13 cellular contexts compared by ENCODE assay signal in the genomic region with DNA sequence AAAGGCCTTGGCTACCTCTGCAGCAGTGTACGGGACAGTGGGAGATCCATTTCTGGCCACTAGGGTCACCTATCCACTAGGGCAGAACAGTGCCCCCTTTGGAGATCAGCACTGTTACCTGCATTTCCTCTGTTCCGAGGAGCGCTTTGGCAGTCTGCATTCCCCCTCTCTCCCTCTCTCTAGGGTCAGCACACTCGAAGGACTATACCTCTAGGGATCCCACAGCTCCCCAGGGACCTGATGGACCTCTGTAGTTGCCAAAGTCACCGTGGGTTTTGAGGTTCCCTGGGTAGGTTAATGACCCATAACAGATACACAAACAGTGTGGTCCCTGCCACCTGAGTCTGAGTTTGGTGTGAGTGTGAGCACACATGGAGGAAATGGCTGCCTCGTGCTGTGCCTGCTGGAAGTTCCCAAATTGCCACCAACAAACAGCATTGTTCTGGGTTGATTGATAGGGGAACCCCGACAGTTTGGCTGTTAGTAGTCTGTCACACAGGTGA.
DNase-seq lines count a peak whose midpoint lies in the region; ATAC-seq and TF ChIP-seq lines count a peak whose summit lies in the region.
"Had no signal": no experiment of that assay in that cellular context is flagged by ENCODE, and none has a peak within 500 bp of the region (broad histone marks: within the 10 kb centered on the region; RNA-seq: fewer than 3 reads in every experiment).

No MANE protein-coding gene starts in this region.

- BruUV-seq in A673 (replicated peaks; lab: Mats Ljungman, UMichigan): no TSS peak

- peak; percentile 26; the same call in 1 of the 2 replicates for TF ChIP-seq CTCF in A673 (conservative IDR thresholded peaks at IDR 0.05; ENCODE audit: low read depth, low read length)

- no peak overlapping the region for H3K4me3 ChIP-seq in A673 (ENCODE audit: low read depth, low read length, poor library complexity, severe bottlenecking)
- H3K4me3 ChIP-seq: tibial artery had no signal

- CTCF ChIA-PET in A673 (lab: Charles Lee): no interaction called here

- intact Hi-C loops in A673 (cut with micrococcal nuclease; ENCODE audit: unreplicated experiment): no loop called here

- DNase-seq in A673 (ENCODE audit: low spot score) (peak; percentile 11), NCI-H510A treated with DMSO at 0.1 percent for 48 hours (lab: John Stamatoyannopoulos, UW) (no peak), activated gamma-delta T cell treated with Interleukin-2 at 50 U/mL for 16 hours (no peak), GM19240 (ENCODE audit: insufficient read length, low spot score) (no peak)
- DNase-seq: activated CD4-positive, alpha-beta T cell treated with anti-CD3 and anti-CD28 coated beads for 36 hours; AML-193; KBM-7; tibial artery had no signal

- POLR2A ChIA-PET in A673 (lab: Charles Lee; ENCODE audit: low non-redundant PET): no interaction called here

- peak; percentile 70 for ATAC-seq in GM18909 (IDR thresholded peaks at IDR 0.05; ENCODE audit: poor library complexity, unreplicated experiment)
- peak; percentile 75 for ATAC-seq in HG02938 (IDR thresholded peaks at IDR 0.05; ENCODE audit: unreplicated experiment)
- ATAC-seq in SK-N-SH treated with all-trans-retinoic acid at 6 μM for 48 hours: peak; percentile 71
- no peak for ATAC-seq in activated CD4-positive, CD25-positive, alpha-beta regulatory T cell treated with anti-CD3 and anti-CD28 coated beads, Interleukin-2, amount 50 U/mL, for 24 hours
- ATAC-seq: activated CD4-positive, alpha-beta T cell treated with anti-CD3 and anti-CD28 coated beads for 36 hours; Panc1 had no signal

- H3K4me1 ChIP-seq in A673 (ENCODE audit: insufficient read depth, low read length, poor library complexity, severe bottlenecking): no peaks in the 10 kb centered on the region
- H3K4me1 ChIP-seq: tibial artery had no signal

- H3K9me3 ChIP-seq in A673 (ENCODE audit: low read depth, low read length, poor library complexity, severe bottlenecking): no peaks in the 10 kb centered on the region
- H3K9me3 ChIP-seq: tibial artery had no signal

- no peak overlapping the region for H3K27ac ChIP-seq in A673 (ENCODE audit: low read depth, low read length, poor library complexity, severe bottlenecking)
- H3K27ac ChIP-seq: tibial artery had no signal

- no peaks in the 10 kb centered on the region for H3K36me3 ChIP-seq in A673 (ENCODE audit: insufficient read depth, low read length, poor library complexity, severe bottlenecking)
- H3K36me3 ChIP-seq: tibial artery had no signal

- H3K27me3 ChIP-seq in A673 (replicated peaks; ENCODE audit: insufficient read depth, low read depth, low read length, poor library complexity): no peaks in the 10 kb centered on the region
- H3K27me3 ChIP-seq: tibial artery had no signal

TF ChIP-seq in SK-N-SH treated with all-trans-retinoic acid at 6 μM for 48 hours, 23 proteins besides CTCF, POLR2A, EP300 and RAD21:
- TF ChIP-seq ISL1 (CRISPR knock-in tag; IDR thresholded peaks at IDR 0.05) (no peak), PPARA (CRISPR knock-in tag; IDR thresholded peaks at IDR 0.05; ENCODE audit: borderline replicate concordance) (no peak), CREB5 (CRISPR knock-in tag; IDR thresholded peaks at IDR 0.05; ENCODE audit: low read depth) (no peak), ZNF565 (CRISPR knock-in tag; conservative IDR thresholded peaks at IDR 0.05; ENCODE audit: low read depth) (no peak), PATZ1 (CRISPR knock-in tag; IDR thresholded peaks at IDR 0.05; ENCODE audit: borderline replicate concordance) (no peak), GLIS3 (CRISPR knock-in tag; IDR thresholded peaks at IDR 0.05) (no peak), ZFP30 (CRISPR knock-in tag; IDR thresholded peaks at IDR 0.05) (no peak), CSDC2 (CRISPR knock-in tag; IDR thresholded peaks at IDR 0.05) (no peak), TCF4 (CRISPR knock-in tag; IDR thresholded peaks at IDR 0.05; ENCODE audit: borderline replicate concordance) (no peak), ARNTL (CRISPR knock-in tag; IDR thresholded peaks at IDR 0.05; ENCODE audit: borderline replicate concordance, low read depth) (no peak), POU6F1 (CRISPR knock-in tag; IDR thresholded peaks at IDR 0.05; ENCODE audit: borderline replicate concordance, low read depth) (no peak), BACH2 (CRISPR knock-in tag; IDR thresholded peaks at IDR 0.05; ENCODE audit: borderline replicate concordance) (no peak), RARB (CRISPR knock-in tag; IDR thresholded peaks at IDR 0.05) (no peak), ZNF70 (CRISPR knock-in tag; IDR thresholded peaks at IDR 0.05) (no peak)
- TF ChIP-seq, protein P1, sequence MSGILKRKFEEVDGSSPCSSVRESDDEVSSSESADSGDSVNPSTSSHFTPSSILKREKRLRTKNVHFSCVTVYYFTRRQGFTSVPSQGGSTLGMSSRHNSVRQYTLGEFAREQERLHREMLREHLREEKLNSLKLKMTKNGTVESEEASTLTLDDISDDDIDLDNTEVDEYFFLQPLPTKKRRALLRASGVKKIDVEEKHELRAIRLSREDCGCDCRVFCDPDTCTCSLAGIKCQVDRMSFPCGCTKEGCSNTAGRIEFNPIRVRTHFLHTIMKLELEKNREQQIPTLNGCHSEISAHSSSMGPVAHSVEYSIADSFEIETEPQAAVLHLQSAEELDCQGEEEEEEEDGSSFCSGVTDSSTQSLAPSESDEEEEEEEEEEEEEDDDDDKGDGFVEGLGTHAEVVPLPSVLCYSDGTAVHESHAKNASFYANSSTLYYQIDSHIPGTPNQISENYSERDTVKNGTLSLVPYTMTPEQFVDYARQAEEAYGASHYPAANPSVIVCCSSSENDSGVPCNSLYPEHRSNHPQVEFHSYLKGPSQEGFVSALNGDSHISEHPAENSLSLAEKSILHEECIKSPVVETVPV (CRISPR knock-in tag; IDR thresholded peaks at IDR 0.05): no peak
- TF ChIP-seq, protein P2, sequence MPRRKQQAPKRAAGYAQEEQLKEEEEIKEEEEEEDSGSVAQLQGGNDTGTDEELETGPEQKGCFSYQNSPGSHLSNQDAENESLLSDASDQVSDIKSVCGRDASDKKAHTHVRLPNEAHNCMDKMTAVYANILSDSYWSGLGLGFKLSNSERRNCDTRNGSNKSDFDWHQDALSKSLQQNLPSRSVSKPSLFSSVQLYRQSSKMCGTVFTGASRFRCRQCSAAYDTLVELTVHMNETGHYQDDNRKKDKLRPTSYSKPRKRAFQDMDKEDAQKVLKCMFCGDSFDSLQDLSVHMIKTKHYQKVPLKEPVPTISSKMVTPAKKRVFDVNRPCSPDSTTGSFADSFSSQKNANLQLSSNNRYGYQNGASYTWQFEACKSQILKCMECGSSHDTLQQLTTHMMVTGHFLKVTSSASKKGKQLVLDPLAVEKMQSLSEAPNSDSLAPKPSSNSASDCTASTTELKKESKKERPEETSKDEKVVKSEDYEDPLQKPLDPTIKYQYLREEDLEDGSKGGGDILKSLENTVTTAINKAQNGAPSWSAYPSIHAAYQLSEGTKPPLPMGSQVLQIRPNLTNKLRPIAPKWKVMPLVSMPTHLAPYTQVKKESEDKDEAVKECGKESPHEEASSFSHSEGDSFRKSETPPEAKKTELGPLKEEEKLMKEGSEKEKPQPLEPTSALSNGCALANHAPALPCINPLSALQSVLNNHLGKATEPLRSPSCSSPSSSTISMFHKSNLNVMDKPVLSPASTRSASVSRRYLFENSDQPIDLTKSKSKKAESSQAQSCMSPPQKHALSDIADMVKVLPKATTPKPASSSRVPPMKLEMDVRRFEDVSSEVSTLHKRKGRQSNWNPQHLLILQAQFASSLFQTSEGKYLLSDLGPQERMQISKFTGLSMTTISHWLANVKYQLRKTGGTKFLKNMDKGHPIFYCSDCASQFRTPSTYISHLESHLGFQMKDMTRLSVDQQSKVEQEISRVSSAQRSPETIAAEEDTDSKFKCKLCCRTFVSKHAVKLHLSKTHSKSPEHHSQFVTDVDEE (CRISPR knock-in tag; IDR thresholded peaks at IDR 0.05): no peak

Comparison
In these comparisons a context has a peak if more than half of its experiments do, and no peak if none do; other contexts are left out.
1. ATAC-seq: peak in GM18909 (single experiment), HG02938 (single experiment) and SK-N-SH treated with all-trans-retinoic acid at 6 μM for 48 hours (single experiment); none in activated CD4-positive, CD25-positive, alpha-beta regulatory T cell treated with anti-CD3 and anti-CD28 coated beads, Interleukin-2, amount 50 U/mL, for 24 hours (0 of 2).